ENCODE assay signal across 22 cellular contexts in the genomic region with DNA sequence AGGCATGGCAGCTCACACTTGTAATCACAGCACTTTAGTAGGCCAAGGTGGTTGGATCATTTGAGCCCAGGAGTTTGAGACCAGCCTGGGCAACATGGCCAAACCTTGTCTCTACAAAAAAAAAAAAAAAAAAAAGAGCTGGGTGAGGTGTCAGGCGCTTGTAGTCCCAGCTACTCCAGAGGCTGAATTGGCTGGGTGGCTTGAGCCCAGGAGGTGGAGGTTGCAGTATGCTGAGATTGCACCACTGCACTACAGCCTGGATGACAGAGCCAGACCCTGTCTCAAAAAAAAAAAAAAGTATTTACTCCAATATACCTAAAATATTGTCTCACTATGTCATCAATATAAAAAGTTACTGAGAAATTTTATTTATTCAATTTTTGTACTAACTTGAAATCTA.
"Had no signal": no experiment of that assay in that cellular context is flagged by ENCODE, and none has a peak within 500 bp of the region (broad histone marks: within the 10 kb centered on the region; RNA-seq: fewer than 3 reads in every experiment).

No MANE protein-coding gene starts in this region.

- H3K9me3 ChIP-seq: SJSA1 had no signal

- ATAC-seq: HepG2 had no signal

- DNase-seq: Karpas-422, KG1, MV-4-11, NCI-H1048, NCI-H1105, NCI-H1417, NCI-H146, NCI-H1694 treated with DMSO at 0.1 percent for 48 hours, NCI-H1930, NCI-H2081, NCI-H2107, NCI-H2227 treated with DMSO at 0.1 percent for 48 hours, NCI-H524, NCI-H69, NCI-H774, Right ventricle myocardium superior, RPMI8226, SIG-M5, SW 1271 had no signal

- H3K27ac ChIP-seq: SJSA1, SK-N-MC had no signal

- H3K4me3 ChIP-seq: SJSA1, SK-N-MC had no signal

- H3K27me3 ChIP-seq: SJSA1 had no signal

- H3K36me3 ChIP-seq: SJSA1 had no signal
